In genomic region chr12:130169256-130169655, GRCh38 we compare ENCODE assay signal across 22 cellular contexts. TPM values are rescaled to one million over a fixed set of nuclear protein-coding genes. Genes with fewer than 3 reads are reported as not detected.
"Had no signal": no experiment of that assay in that cellular context is flagged by ENCODE, and none has a peak within 500 bp of the region (broad histone marks: within the 10 kb centered on the region; RNA-seq: fewer than 3 reads in every experiment).

No MANE protein-coding gene starts in this region.

- H3K9me3 Mint-ChIP-seq: stimulated activated naive CD8-positive, alpha-beta T cell treated with anti-CD3 and anti-CD28 coated beads, Interleukin-15, Interleukin-2, amounts not matched to agents 100 ng/mL and 50 ng/mL, for 24 hours had no signal

- H3K36me3 ChIP-seq: esophagus squamous epithelium, gastroesophageal sphincter, pancreas, tibial nerve, uterus had no signal

- H3K4me3 ChIP-seq: esophagus squamous epithelium, gastroesophageal sphincter, pancreas, testis, tibial nerve, uterus had no signal

- DNase-seq: effector memory CD4-positive, alpha-beta T cell; esophagus squamous epithelium; foreskin fibroblast; glutamatergic neuron; islet precursor cell; mammary epithelial cell; naive thymus-derived CD4-positive, alpha-beta T cell; nephron progenitor cell; nucleus accumbens; pancreas; right cardiac atrium; stimulated activated CD4-positive, alpha-beta T cell treated with anti-CD3 and anti-CD28 coated beads, Interleukin-4, amount 100 ng/mL, for 24 hours; testis; uterus had no signal

- H3K27ac Mint-ChIP-seq: naive thymus-derived CD4-positive, alpha-beta T cell; nephron progenitor cell; progenitor cell of endocrine pancreas; stimulated activated memory B cell treated with anti-CD40 and anti-IgM and Interleukin-4, amounts not matched to agents 10 μg/mL and 1 μg/mL and 100 μg/mL, for 72 hours; stimulated activated naive CD8-positive, alpha-beta T cell treated with anti-CD3 and anti-CD28 coated beads, Interleukin-15, Interleukin-2, amounts not matched to agents 100 ng/mL and 50 ng/mL, for 24 hours had no signal

- H3K4me1 Mint-ChIP-seq: stimulated activated memory B cell treated with anti-CD40 and anti-IgM and Interleukin-4, amounts not matched to agents 10 μg/mL and 1 μg/mL and 100 μg/mL, for 72 hours had no signal

- H3K27ac ChIP-seq: epithelial cell of prostate, esophagus squamous epithelium, gastroesophageal sphincter, pancreas, testis, tibial nerve, uterus had no signal

- H3K9me3 ChIP-seq: esophagus squamous epithelium, pancreas, testis, uterus had no signal

- H3K4me3 Mint-ChIP-seq: naive thymus-derived CD4-positive, alpha-beta T cell; nephron progenitor cell; stimulated activated memory B cell treated with anti-CD40 and anti-IgM and Interleukin-4, amounts not matched to agents 10 μg/mL and 1 μg/mL and 100 μg/mL, for 72 hours; stimulated activated naive CD8-positive, alpha-beta T cell treated with anti-CD3 and anti-CD28 coated beads, Interleukin-15, Interleukin-2, amounts not matched to agents 100 ng/mL and 50 ng/mL, for 24 hours had no signal

- H3K36me3 Mint-ChIP-seq: naive thymus-derived CD4-positive, alpha-beta T cell; stimulated activated memory B cell treated with anti-CD40 and anti-IgM and Interleukin-4, amounts not matched to agents 10 μg/mL and 1 μg/mL and 100 μg/mL, for 72 hours had no signal

- ATAC-seq: gastroesophageal sphincter; left lobe of liver; naive thymus-derived CD4-positive, alpha-beta T cell; pancreas; right cardiac atrium; stimulated activated memory B cell treated with anti-CD40 and anti-IgM and Interleukin-4, amounts not matched to agents 10 μg/mL and 1 μg/mL and 100 μg/mL, for 72 hours had no signal

- H3K27me3 ChIP-seq: testis had no signal

- H3K4me1 ChIP-seq: gastroesophageal sphincter, pancreas, testis, uterus had no signal

RNA-seq across cellular contexts. Expression of gene FZD10, which starts 7.0 kb away (rescaled TPM):
- total RNA-seq: left lobe of liver; mononuclear cell; naive thymus-derived CD4-positive, alpha-beta T cell had no signal
- polyA plus RNA-seq: mammary epithelial cell; naive thymus-derived CD4-positive, alpha-beta T cell had no signal
